ENCODE assay signal across 21 cellular contexts in the genomic region with DNA sequence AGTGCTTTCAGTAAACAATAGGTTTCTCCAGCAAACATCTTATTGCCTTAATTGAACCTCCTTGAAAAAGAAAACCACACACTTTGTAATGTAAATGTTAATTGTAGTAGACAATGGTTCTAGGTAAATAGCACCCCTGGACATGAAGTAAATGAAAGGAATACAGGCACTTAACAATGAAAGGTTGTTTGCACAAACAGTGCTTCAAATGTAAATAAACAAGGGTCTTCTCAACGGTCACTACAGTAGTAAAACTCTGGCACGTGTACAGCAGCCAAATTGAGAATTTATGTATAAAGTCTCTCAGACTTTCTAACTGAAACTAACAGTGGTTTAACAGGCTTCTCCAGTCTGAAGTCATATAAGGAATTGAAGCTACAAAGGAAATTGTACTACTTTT.
A peak's percentile ranks its signal among the peaks of the same experiment; 100 is the strongest.
DNase-seq lines count a peak whose midpoint lies in the region; ATAC-seq and TF ChIP-seq lines count a peak whose summit lies in the region.
"Had no signal": no experiment of that assay in that cellular context is flagged by ENCODE, and none has a peak within 500 bp of the region (broad histone marks: within the 10 kb centered on the region; RNA-seq: fewer than 3 reads in every experiment).

No MANE protein-coding gene starts in this region.

- H3K9me2 ChIP-seq in neural cell (ENCODE audit: insufficient read depth, low read length) (no peaks in the 10 kb centered on the region), SK-N-SH (no peaks in the 10 kb centered on the region)

- H3K9me3 ChIP-seq in HEK293 (ENCODE audit: control insufficient read depth, insufficient read depth, low read depth, low read length) (no peaks in the 10 kb centered on the region), neural cell (ENCODE audit: low read length) (no peaks in the 10 kb centered on the region), SK-N-SH (no peaks in the 10 kb centered on the region)
- H3K9me3 ChIP-seq: esophagus squamous epithelium, thyroid gland had no signal

- CTCF ChIA-PET in HEK293 (lab: Yijun Ruan, JAX): no interaction called here
- CTCF ChIA-PET in SK-N-SH (lab: Yijun Ruan, JAX): interaction anchor here (2.1 kb wide), 1 partner anchor 15 kb away, joined by 6 read pairs; no protein-coding TSS in a partner anchor

- no peak for TF ChIP-seq CTCF in HEK293 (tag by site-specific recombination; IDR thresholded peaks at IDR 0.05)
- TF ChIP-seq CTCF in neural cell (IDR thresholded peaks at IDR 0.05; ENCODE audit: poor library complexity, severe bottlenecking): no peak
- TF ChIP-seq CTCF in SK-N-SH (IDR thresholded peaks at IDR 0.05): no peak

- H4K20me1 ChIP-seq in neural cell (ENCODE audit: insufficient read depth): no peaks in the 10 kb centered on the region
- no peaks in the 10 kb centered on the region for H4K20me1 ChIP-seq in SK-N-SH (ENCODE audit: insufficient read depth)

- peak overlapping the region; percentile 95 for H3K4me2 ChIP-seq in neural cell (ENCODE audit: low read length)
- no peak overlapping the region for H3K4me2 ChIP-seq in SK-N-SH

- POLR2A ChIA-PET in HEK293 (lab: Yijun Ruan, JAX) (no interaction called here), SK-N-SH (lab: Yijun Ruan, JAX) (no interaction called here)

- no peaks in the 10 kb centered on the region for H3K36me3 ChIP-seq in HEK293 (ENCODE audit: control insufficient read depth in 2 of 2, insufficient read depth in 1 of 2, low read length in 2 of 2)
- H3K36me3 ChIP-seq in neural cell (ENCODE audit: insufficient read depth, low read length): peaks cover 14% of the 10 kb centered on the region
- no peaks in the 10 kb centered on the region for H3K36me3 ChIP-seq in SK-N-SH (replicated peaks in 1 of 2; ENCODE audit: control insufficient read depth in 1 of 2, insufficient read depth in 2 of 2, low read length in 1 of 2)
- H3K36me3 ChIP-seq: brain microvascular endothelial cell, esophagus squamous epithelium, thyroid gland, WERI-Rb-1 had no signal

- WGBS in SK-N-SH (ENCODE audit: low lambda C conversion rate): 17% methylated on average over 2 of the region's 2 CpGs

- TF ChIP-seq EP300 in neural cell (conservative IDR thresholded peaks at IDR 0.05; ENCODE audit: poor library complexity, severe bottlenecking): no peak
- no peak for TF ChIP-seq EP300 in SK-N-SH (IDR thresholded peaks at IDR 0.05; ENCODE audit: borderline replicate concordance in 1 of 2, low read depth in 1 of 2, low read length in 1 of 2)

- ATAC-seq in GM18498 (IDR thresholded peaks at IDR 0.05; ENCODE audit: unreplicated experiment): no peak
- ATAC-seq: activated T-cell treated with anti-CD3 and anti-CD28 coated beads, Interleukin-2, amount 50 U/mL, for 4 hours; natural killer cell treated with Interleukin-12 subunit alpha and Interleukin-12 subunit beta and Interleukin-15 and Interleukin-18, amount 100 ng/mL, for 72 hours; Right ventricle myocardium inferior had no signal

- H3K79me2 ChIP-seq in neural cell (replicated peaks; ENCODE audit: insufficient read depth, low read length) (peaks cover 97% of the 10 kb centered on the region), SK-N-SH (ENCODE audit: insufficient read depth) (no peaks in the 10 kb centered on the region)

- no peak overlapping the region for H2AFZ ChIP-seq in neural cell (ENCODE audit: low read depth, low read length)
- no peak overlapping the region for H2AFZ ChIP-seq in SK-N-SH (ENCODE audit: low read depth)

- H3K4me3 ChIP-seq in HEK293 (ENCODE audit: low read depth, low read length) (no peak overlapping the region), neural cell (ENCODE audit: low read length) (peak overlapping the region; percentile 82), SK-N-SH (ENCODE audit: low read depth in 2 of 2, low read length in 1 of 2) (no peak overlapping the region)
- H3K4me3 ChIP-seq: esophagus squamous epithelium, thyroid gland had no signal

- DNase-seq in NCI-H1930 (lab: John Stamatoyannopoulos, UW): peak; percentile 46 to 63
- peak; percentile 49 for DNase-seq in astrocyte of the hippocampus (ENCODE audit: low read depth, low spot score)
- no peak for DNase-seq in SW 1271 (lab: John Stamatoyannopoulos, UW)
- no peak for DNase-seq in SK-N-SH
- DNase-seq in effector CD8-positive, alpha-beta T cell (lab: John Stamatoyannopoulos, UW): no peak
- DNase-seq: activated CD4-positive, alpha-beta memory T cell treated with anti-CD3 and anti-CD28 coated beads, Interleukin-2, amount 10 ng/mL, durations not matched to agents 7 days and 5 days; activated naive CD4-positive, alpha-beta T cell treated with anti-CD3 and anti-CD28 coated beads, Interleukin-2, amount 50 U/mL, for 16 hours; activated T-cell treated with anti-CD3 and anti-CD28 coated beads, Interleukin-2, amount 50 U/mL, for 4 hours; brain microvascular endothelial cell; esophagus squamous epithelium; GDM1; Karpas-422; mesenchymal stem cell; NCI-H2081 treated with DMSO at 0.1 percent for 48 hours; thyroid gland; WERI-Rb-1 had no signal

- H3F3A ChIP-seq in neural cell (ENCODE audit: insufficient read depth, low read length, poor library complexity, severe bottlenecking) (peaks cover 21% of the 10 kb centered on the region), SK-N-SH (replicated peaks; ENCODE audit: insufficient read depth) (no peaks in the 10 kb centered on the region)

- TF ChIP-seq RAD21 in neural cell (conservative IDR thresholded peaks at IDR 0.05): no peak
- no peak for TF ChIP-seq RAD21 in SK-N-SH (IDR thresholded peaks at IDR 0.05; ENCODE audit: low read length)

- H3K27ac ChIP-seq in HEK293 (ENCODE audit: extremely low read depth, low read depth, low read length) (no peak overlapping the region), neural cell (ENCODE audit: low read length) (peak overlapping the region; percentile 100), SK-N-SH (ENCODE audit: low read depth in 2 of 2, low read length in 1 of 2) (no peak overlapping the region)
- H3K27ac ChIP-seq: brain microvascular endothelial cell, esophagus squamous epithelium, thyroid gland, WERI-Rb-1 had no signal

- H3K4me1 ChIP-seq in HEK293 (ENCODE audit: control insufficient read depth, insufficient read depth, low read length) (peaks cover 30% of the 10 kb centered on the region), SK-N-SH (ENCODE audit: control insufficient read depth in 1 of 2, insufficient read depth in 2 of 2, low read depth in 1 of 2, low read length in 1 of 2) (peaks cover 0 to 9% of the 10 kb centered on the region in 2 experiments; a peak in 1 of 4 replicates)

- H3K9ac ChIP-seq in neural cell (ENCODE audit: low read length) (peak overlapping the region; percentile 96), SK-N-SH (no peak overlapping the region)

- H3K27me3 ChIP-seq in neural cell (ENCODE audit: insufficient read depth, low read depth, low read length) (no peaks in the 10 kb centered on the region), SK-N-SH (ENCODE audit: insufficient read depth) (peaks cover 63% of the 10 kb centered on the region)

TF ChIP-seq in HEK293, 187 proteins besides CTCF, POLR2A, EP300 and RAD21 (continues in another document):
- TF ChIP-seq SALL2 (tag by site-specific recombination; IDR thresholded peaks at IDR 0.05; ENCODE audit: borderline replicate concordance): no peak
- TF ChIP-seq, protein P1, sequence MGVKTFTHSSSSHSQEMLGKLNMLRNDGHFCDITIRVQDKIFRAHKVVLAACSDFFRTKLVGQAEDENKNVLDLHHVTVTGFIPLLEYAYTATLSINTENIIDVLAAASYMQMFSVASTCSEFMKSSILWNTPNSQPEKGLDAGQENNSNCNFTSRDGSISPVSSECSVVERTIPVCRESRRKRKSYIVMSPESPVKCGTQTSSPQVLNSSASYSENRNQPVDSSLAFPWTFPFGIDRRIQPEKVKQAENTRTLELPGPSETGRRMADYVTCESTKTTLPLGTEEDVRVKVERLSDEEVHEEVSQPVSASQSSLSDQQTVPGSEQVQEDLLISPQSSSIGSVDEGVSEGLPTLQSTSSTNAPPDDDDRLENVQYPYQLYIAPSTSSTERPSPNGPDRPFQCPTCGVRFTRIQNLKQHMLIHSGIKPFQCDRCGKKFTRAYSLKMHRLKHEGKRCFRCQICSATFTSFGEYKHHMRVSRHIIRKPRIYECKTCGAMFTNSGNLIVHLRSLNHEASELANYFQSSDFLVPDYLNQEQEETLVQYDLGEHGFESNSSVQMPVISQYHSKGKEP (tag by site-specific recombination; IDR thresholded peaks at IDR 0.05): peak; percentile 20; the same call in 1 of the 2 replicates

TF ChIP-seq in neural cell, 6 proteins besides CTCF, POLR2A, EP300 and RAD21 (continues in another document):
- TF ChIP-seq MXI1 (conservative IDR thresholded peaks at IDR 0.05; ENCODE audit: poor library complexity, severe bottlenecking): no peak

TF ChIP-seq in SK-N-SH, 30 proteins besides CTCF, POLR2A, EP300 and RAD21 (continues in another document):
- TF ChIP-seq, protein P2, sequence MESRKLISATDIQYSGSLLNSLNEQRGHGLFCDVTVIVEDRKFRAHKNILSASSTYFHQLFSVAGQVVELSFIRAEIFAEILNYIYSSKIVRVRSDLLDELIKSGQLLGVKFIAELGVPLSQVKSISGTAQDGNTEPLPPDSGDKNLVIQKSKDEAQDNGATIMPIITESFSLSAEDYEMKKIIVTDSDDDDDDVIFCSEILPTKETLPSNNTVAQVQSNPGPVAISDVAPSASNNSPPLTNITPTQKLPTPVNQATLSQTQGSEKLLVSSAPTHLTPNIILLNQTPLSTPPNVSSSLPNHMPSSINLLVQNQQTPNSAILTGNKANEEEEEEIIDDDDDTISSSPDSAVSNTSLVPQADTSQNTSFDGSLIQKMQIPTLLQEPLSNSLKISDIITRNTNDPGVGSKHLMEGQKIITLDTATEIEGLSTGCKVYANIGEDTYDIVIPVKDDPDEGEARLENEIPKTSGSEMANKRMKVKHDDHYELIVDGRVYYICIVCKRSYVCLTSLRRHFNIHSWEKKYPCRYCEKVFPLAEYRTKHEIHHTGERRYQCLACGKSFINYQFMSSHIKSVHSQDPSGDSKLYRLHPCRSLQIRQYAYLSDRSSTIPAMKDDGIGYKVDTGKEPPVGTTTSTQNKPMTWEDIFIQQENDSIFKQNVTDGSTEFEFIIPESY (IDR thresholded peaks at IDR 0.05; ENCODE audit: borderline replicate concordance, low read depth): no peak
- TF ChIP-seq RXRA (IDR thresholded peaks at IDR 0.05; ENCODE audit: borderline replicate concordance, low read depth) (no peak), FOXJ3 (CRISPR knock-in tag; IDR thresholded peaks at IDR 0.05) (no peak), TEAD4 (IDR thresholded peaks at IDR 0.05; ENCODE audit: borderline replicate concordance, insufficient read depth) (no peak), POLR2AphosphoS5 (IDR thresholded peaks at IDR 0.05; ENCODE audit: low read depth, low read length) (no peak), FOXM1 (IDR thresholded peaks at IDR 0.05; ENCODE audit: low read depth) (no peak), MXI1 (IDR thresholded peaks at IDR 0.05; ENCODE audit: low read depth, low read length) (no peak), NFIC (IDR thresholded peaks at IDR 0.05; ENCODE audit: borderline replicate concordance) (no peak)
- TF ChIP-seq, protein P3, sequence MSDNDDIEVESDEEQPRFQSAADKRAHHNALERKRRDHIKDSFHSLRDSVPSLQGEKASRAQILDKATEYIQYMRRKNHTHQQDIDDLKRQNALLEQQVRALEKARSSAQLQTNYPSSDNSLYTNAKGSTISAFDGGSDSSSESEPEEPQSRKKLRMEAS (IDR thresholded peaks at IDR 0.05; ENCODE audit: low read depth): no peak

Comparison
In these comparisons a context has a peak if more than half of its experiments do, and no peak if none do; other contexts are left out.
1. DNase-seq: peak in NCI-H1930 (2 of 2) and astrocyte of the hippocampus (single experiment); none in SW 1271 (0 of 2), SK-N-SH (single experiment) and effector CD8-positive, alpha-beta T cell (single experiment).